Comparison of ENCODE assay signal across 9 cellular contexts in the genomic region with DNA sequence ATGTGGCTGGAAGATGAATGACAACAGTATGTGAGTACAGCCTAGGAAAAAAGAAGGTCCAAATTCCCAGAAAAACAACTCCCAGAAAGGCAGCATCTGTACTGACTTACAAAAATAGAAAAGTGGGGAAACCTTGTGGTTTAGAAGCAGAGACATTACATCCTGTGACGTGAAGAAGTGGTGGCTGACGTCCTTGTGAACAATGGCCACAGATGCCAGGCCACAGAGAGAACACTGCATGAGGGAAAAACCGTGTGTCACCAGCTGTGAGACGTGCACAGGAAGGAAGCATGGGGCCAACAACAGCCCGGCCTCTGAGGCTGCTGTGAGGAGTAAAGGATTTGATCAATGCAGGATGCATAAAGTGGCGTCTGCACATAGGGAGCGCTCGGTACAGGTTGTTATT.
DNase-seq lines count a peak whose midpoint lies in the region; ATAC-seq and TF ChIP-seq lines count a peak whose summit lies in the region.
"Had no signal": no experiment of that assay in that cellular context is flagged by ENCODE, and none has a peak within 500 bp of the region (broad histone marks: within the 10 kb centered on the region; RNA-seq: fewer than 3 reads in every experiment).

No MANE protein-coding gene starts in this region.

- H3K27me3 Mint-ChIP-seq in CD14-positive monocyte (ENCODE audit: low read depth in 3 of 3) (peaks cover 0 to 3% (median 3%) of the 10 kb centered on the region in 3 donors), HFFc6 (ENCODE audit: insufficient read depth) (peaks cover 3% of the 10 kb centered on the region)
- H3K27me3 Mint-ChIP-seq in stimulated activated naive CD8-positive, alpha-beta T cell treated with anti-CD3 and anti-CD28 coated beads, Interleukin-15, amount 100 ng/mL, for 72 hours, result no peaks in the 10 kb centered on the region
- H3K27me3 Mint-ChIP-seq: brain had no signal

- DNase-seq in CD14-positive monocyte (ENCODE audit: low spot score) (peak; percentile 86), foreskin fibroblast (peak; percentile 78 to 81), RPMI8226 (no peak), HFFc6 (no peak)
- DNase-seq in activated CD4-positive, alpha-beta T cell treated with anti-CD3 and anti-CD28 coated beads, Interleukin-2, amount 50 U/mL, for 1 hour, result peak; percentile 8
- peak; percentile 57 to 83 for DNase-seq in stimulated activated naive CD8-positive, alpha-beta T cell treated with anti-CD3 and anti-CD28 coated beads, Interleukin-15, amount 100 ng/mL, for 72 hours

- intact Hi-C loops in CD14-positive monocyte (cut with micrococcal nuclease), result no loop called here

- H3K27ac Mint-ChIP-seq in CD14-positive monocyte (peak overlapping the region in 4 of 7 donors; percentile 40 to 65 (median 54)), HFFc6 (no peak overlapping the region)
- peak overlapping the region in 1 of 2 donors; percentile 84 for H3K27ac Mint-ChIP-seq in stimulated activated naive CD8-positive, alpha-beta T cell treated with anti-CD3 and anti-CD28 coated beads, Interleukin-15, amount 100 ng/mL, for 72 hours

- H3K4me1 Mint-ChIP-seq in CD14-positive monocyte (peaks cover 32% of the 10 kb centered on the region), HFFc6 (ENCODE audit: low read depth) (peaks cover 33% of the 10 kb centered on the region)
- H3K4me1 Mint-ChIP-seq in stimulated activated naive CD8-positive, alpha-beta T cell treated with anti-CD3 and anti-CD28 coated beads, Interleukin-15, amount 100 ng/mL, for 72 hours, result peaks cover 61% of the 10 kb centered on the region

- no peak overlapping the region for H3K4me3 Mint-ChIP-seq in CD14-positive monocyte
- H3K4me3 Mint-ChIP-seq in stimulated activated naive CD8-positive, alpha-beta T cell treated with anti-CD3 and anti-CD28 coated beads, Interleukin-15, amount 100 ng/mL, for 72 hours, result peak overlapping the region; percentile 73 to 83
- no peak overlapping the region for H3K4me3 Mint-ChIP-seq in HFFc6
- H3K4me3 Mint-ChIP-seq: brain had no signal

- TF ChIP-seq CTCF in CD14-positive monocyte (IDR thresholded peaks at IDR 0.05) (no peak), foreskin fibroblast (IDR thresholded peaks at IDR 0.05; ENCODE audit: low read depth, low read length) (no peak), HFFc6 (IDR thresholded peaks at IDR 0.05) (no peak)

- ATAC-seq in HG02938 (IDR thresholded peaks at IDR 0.05; ENCODE audit: unreplicated experiment) (peak; percentile 53), HG03571 (IDR thresholded peaks at IDR 0.05; ENCODE audit: unreplicated experiment) (no peak)
- ATAC-seq in stimulated activated naive CD8-positive, alpha-beta T cell treated with anti-CD3 and anti-CD28 coated beads, Interleukin-15, amount 100 ng/mL, for 72 hours, result peak; percentile 99

- H3K9me3 Mint-ChIP-seq in CD14-positive monocyte (peaks cover 0 to 2% (median 0%) of the 10 kb centered on the region in 7 donors), HFFc6 (no peaks in the 10 kb centered on the region)
- peaks cover 8 to 17% of the 10 kb centered on the region in 2 donors for H3K9me3 Mint-ChIP-seq in stimulated activated naive CD8-positive, alpha-beta T cell treated with anti-CD3 and anti-CD28 coated beads, Interleukin-15, amount 100 ng/mL, for 72 hours

- H3K4me3 ChIP-seq in foreskin fibroblast (ENCODE audit: low read depth in 1 of 2, low read length in 2 of 2), result no peak overlapping the region

- H3K36me3 Mint-ChIP-seq in CD14-positive monocyte, result no peaks in the 10 kb centered on the region
- no peaks in the 10 kb centered on the region for H3K36me3 Mint-ChIP-seq in HFFc6 (ENCODE audit: low read depth)
- H3K36me3 Mint-ChIP-seq: brain had no signal

Comparison
In these comparisons a context has a peak if more than half of its experiments do, and no peak if none do; other contexts are left out.
1. DNase-seq: peak in CD14-positive monocyte (single experiment), activated CD4-positive, alpha-beta T cell treated with anti-CD3 and anti-CD28 coated beads, Interleukin-2, amount 50 U/mL, for 1 hour (single experiment), foreskin fibroblast (2 of 2) and stimulated activated naive CD8-positive, alpha-beta T cell treated with anti-CD3 and anti-CD28 coated beads, Interleukin-15, amount 100 ng/mL, for 72 hours (2 of 2); none in RPMI8226 (single experiment) and HFFc6 (single experiment).
2. H3K4me3 Mint-ChIP-seq: peak in stimulated activated naive CD8-positive, alpha-beta T cell treated with anti-CD3 and anti-CD28 coated beads, Interleukin-15, amount 100 ng/mL, for 72 hours (2 of 2); none in CD14-positive monocyte (0 of 2) and HFFc6 (single experiment).